In the genomic region with DNA sequence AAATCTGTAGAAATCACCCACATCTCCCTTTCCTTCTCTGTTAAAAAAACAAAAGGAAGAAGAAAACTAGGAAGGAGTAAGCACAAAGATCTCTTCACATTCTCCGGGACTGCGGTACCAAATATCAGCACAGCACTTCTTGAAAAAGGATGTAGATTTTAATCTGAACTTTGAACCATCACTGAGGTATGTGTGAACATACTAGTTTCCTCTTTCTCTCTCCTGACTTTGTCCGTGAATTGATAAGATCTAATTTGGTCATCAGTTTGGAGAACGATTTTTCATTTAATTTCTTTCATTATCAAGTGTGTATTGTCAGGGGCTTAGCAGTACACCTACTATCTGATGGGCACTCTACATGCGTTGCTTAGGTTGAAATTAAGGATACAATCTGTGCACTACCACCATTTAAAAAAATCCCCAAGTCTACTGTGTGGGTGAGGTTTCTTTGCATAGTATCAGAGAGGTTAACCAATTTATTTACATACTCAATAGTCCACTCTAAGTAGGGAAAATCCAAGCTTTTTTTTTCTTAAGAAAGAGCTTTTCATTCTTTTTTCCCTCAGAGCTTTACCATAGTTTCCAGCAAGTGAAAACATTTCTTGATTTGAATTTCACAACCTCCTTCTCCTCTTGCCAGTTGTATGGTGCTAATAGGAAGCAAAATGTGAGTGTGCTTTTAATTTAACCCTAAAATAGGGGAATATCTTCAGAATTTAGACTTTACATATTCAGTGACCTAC, we compare ENCODE assay signal across 9 cellular contexts.
DNase-seq lines count a peak whose midpoint lies in the region; ATAC-seq and TF ChIP-seq lines count a peak whose summit lies in the region.
"Had no signal": no experiment of that assay in that cellular context is flagged by ENCODE, and none has a peak within 500 bp of the region (broad histone marks: within the 10 kb centered on the region; RNA-seq: fewer than 3 reads in every experiment).

No MANE protein-coding gene starts in this region.

- peaks cover 13% of the 10 kb centered on the region for H3K27me3 Mint-ChIP-seq in activated T-helper 1 cell treated with anti-CD3 and anti-CD28 coated beads, Interleukin-12 subunit alpha, Interleukin-12 subunit beta, Interleukin-2, Interleukin-4 antibody, amounts not matched to agents 30 ng/mL and 10 ng/mL and 1 ng/mL, durations not matched to agents 14 hours and 24 hours and 36 hours (ENCODE audit: insufficient read depth)
- peaks cover 40% of the 10 kb centered on the region for H3K27me3 Mint-ChIP-seq in activated CD8-positive, alpha-beta memory T cell treated with anti-CD3 and anti-CD28 coated beads, Interleukin-2, amount 10 ng/mL, durations not matched to agents 7 days and 5 days

- H3K36me3 Mint-ChIP-seq in activated T-helper 1 cell treated with anti-CD3 and anti-CD28 coated beads, Interleukin-12 subunit alpha, Interleukin-12 subunit beta, Interleukin-2, Interleukin-4 antibody, amounts not matched to agents 30 ng/mL and 10 ng/mL and 1 ng/mL, durations not matched to agents 14 hours and 24 hours and 36 hours (ENCODE audit: low read depth): peaks cover 16% of the 10 kb centered on the region
- H3K36me3 Mint-ChIP-seq in activated CD8-positive, alpha-beta memory T cell treated with anti-CD3 and anti-CD28 coated beads, Interleukin-2, amount 10 ng/mL, durations not matched to agents 7 days and 5 days: no peaks in the 10 kb centered on the region

- DNase-seq in activated T-helper 1 cell treated with anti-CD3 and anti-CD28 coated beads, Interleukin-12 subunit alpha, Interleukin-12 subunit beta, Interleukin-2, Interleukin-4 antibody, amounts not matched to agents 30 ng/mL and 10 ng/mL and 1 ng/mL, durations not matched to agents 14 hours and 24 hours and 36 hours (ENCODE audit: low spot score): no peak
- no peak for DNase-seq in T-helper 9 cell
- no peak for DNase-seq in activated CD8-positive, alpha-beta memory T cell treated with anti-CD3 and anti-CD28 coated beads, Interleukin-2, amount 10 ng/mL, durations not matched to agents 7 days and 5 days
- no peak for DNase-seq in middle frontal gyrus (ENCODE audit: extremely low spot score, low spot score)
- no peak for DNase-seq in stimulated activated CD8-positive, alpha-beta memory T cell treated with anti-CD3 and anti-CD28 coated beads, Interleukin-4, amount 100 ng/mL, for 48 hours
- DNase-seq: kidney glomerular epithelial cell had no signal

- intact Hi-C loops in activated T-helper 1 cell treated with anti-CD3 and anti-CD28 coated beads, Interleukin-12 subunit alpha, Interleukin-12 subunit beta, Interleukin-2, Interleukin-4 antibody, amounts not matched to agents 30 ng/mL and 10 ng/mL and 1 ng/mL, durations not matched to agents 14 hours and 24 hours and 36 hours (cut with micrococcal nuclease): loop anchor here (1.0 to 5.0 kb wide), 10 partner anchors 11 to 601 kb away; a partner anchor contains a TSS

- peak overlapping the region; percentile 81 for H3K27ac Mint-ChIP-seq in activated T-helper 1 cell treated with anti-CD3 and anti-CD28 coated beads, Interleukin-12 subunit alpha, Interleukin-12 subunit beta, Interleukin-2, Interleukin-4 antibody, amounts not matched to agents 30 ng/mL and 10 ng/mL and 1 ng/mL, durations not matched to agents 14 hours and 24 hours and 36 hours
- H3K27ac Mint-ChIP-seq in activated CD8-positive, alpha-beta memory T cell treated with anti-CD3 and anti-CD28 coated beads, Interleukin-2, amount 10 ng/mL, durations not matched to agents 7 days and 5 days: no peak overlapping the region

- ATAC-seq in GM18505 (IDR thresholded peaks at IDR 0.05; ENCODE audit: unreplicated experiment): peak; percentile 67
- peak; percentile 69 for ATAC-seq in GM19463 (IDR thresholded peaks at IDR 0.05; ENCODE audit: unreplicated experiment)
- peak; percentile 71 for ATAC-seq in HG03060 (IDR thresholded peaks at IDR 0.05; ENCODE audit: low read depth, unreplicated experiment)
- ATAC-seq in activated CD8-positive, alpha-beta memory T cell treated with anti-CD3 and anti-CD28 coated beads, Interleukin-2, amount 10 ng/mL, durations not matched to agents 7 days and 5 days: no peak

- peaks cover 9% of the 10 kb centered on the region for H3K9me3 Mint-ChIP-seq in activated T-helper 1 cell treated with anti-CD3 and anti-CD28 coated beads, Interleukin-12 subunit alpha, Interleukin-12 subunit beta, Interleukin-2, Interleukin-4 antibody, amounts not matched to agents 30 ng/mL and 10 ng/mL and 1 ng/mL, durations not matched to agents 14 hours and 24 hours and 36 hours
- H3K9me3 Mint-ChIP-seq in activated CD8-positive, alpha-beta memory T cell treated with anti-CD3 and anti-CD28 coated beads, Interleukin-2, amount 10 ng/mL, durations not matched to agents 7 days and 5 days (ENCODE audit: low read depth): no peaks in the 10 kb centered on the region

- CTCF ChIA-PET in activated CD8-positive, alpha-beta memory T cell treated with anti-CD3 and anti-CD28 coated beads, Interleukin-2, amount 10 ng/mL, durations not matched to agents 7 days and 5 days (lab: Charles Lee): no interaction called here

- peaks cover 56% of the 10 kb centered on the region for H3K4me1 Mint-ChIP-seq in activated T-helper 1 cell treated with anti-CD3 and anti-CD28 coated beads, Interleukin-12 subunit alpha, Interleukin-12 subunit beta, Interleukin-2, Interleukin-4 antibody, amounts not matched to agents 30 ng/mL and 10 ng/mL and 1 ng/mL, durations not matched to agents 14 hours and 24 hours and 36 hours (ENCODE audit: low read depth)
- H3K4me1 Mint-ChIP-seq in activated CD8-positive, alpha-beta memory T cell treated with anti-CD3 and anti-CD28 coated beads, Interleukin-2, amount 10 ng/mL, durations not matched to agents 7 days and 5 days: peaks cover 20% of the 10 kb centered on the region

- no peak for TF ChIP-seq POLR2A in GM18505 (IDR thresholded peaks at IDR 0.05; ENCODE audit: borderline replicate concordance, extremely low read depth, insufficient read depth, insufficient read length)

- peak overlapping the region; percentile 37 for H3K4me3 Mint-ChIP-seq in activated T-helper 1 cell treated with anti-CD3 and anti-CD28 coated beads, Interleukin-12 subunit alpha, Interleukin-12 subunit beta, Interleukin-2, Interleukin-4 antibody, amounts not matched to agents 30 ng/mL and 10 ng/mL and 1 ng/mL, durations not matched to agents 14 hours and 24 hours and 36 hours
- no peak overlapping the region for H3K4me3 Mint-ChIP-seq in activated CD8-positive, alpha-beta memory T cell treated with anti-CD3 and anti-CD28 coated beads, Interleukin-2, amount 10 ng/mL, durations not matched to agents 7 days and 5 days
